6 cellular contexts compared by ENCODE assay signal in genomic region chr7:26261866-26262265, GRCh38. TPM values are rescaled to one million over a fixed set of nuclear protein-coding genes. Genes with fewer than 3 reads are reported as not detected.
DNase-seq lines count a peak whose midpoint lies in the region; FAIRE-seq and TF ChIP-seq lines count a peak whose summit lies in the region.
"Not testable (repeated sequence)": the region's sequence is repeated elsewhere in the genome, so short reads cannot be mapped to it uniquely, and the experiment has no call there.
"Had no signal": no experiment of that assay in that cellular context is flagged by ENCODE, and none has a peak within 500 bp of the region (broad histone marks: within the 10 kb centered on the region; RNA-seq: fewer than 3 reads in every experiment).

No MANE protein-coding gene starts in this region.

- not testable (repeated sequence) for H3K27ac ChIP-seq in kidney (ENCODE audit: low read depth in 2 of 2, low read length in 2 of 2); testis

- not testable (repeated sequence) for H3K27me3 ChIP-seq in testis

- peak; percentile 22 for DNase-seq in activated CD8-positive, alpha-beta memory T cell treated with anti-CD3 and anti-CD28 coated beads, Interleukin-2, amount 50 U/mL, for 48 hours
- DNase-seq in kidney = peak; percentile 69
- peak; percentile 81 for DNase-seq in osteocyte (ENCODE audit: extremely low spot score, unreplicated experiment)
- not testable (repeated sequence) for DNase-seq in testis

- intact Hi-C loops in kidney (cut with DNase I); testis (cut with DNase I; ENCODE audit: low total_unique reads): not testable (repeated sequence)

- H3K4me3 Mint-ChIP-seq in osteocyte (ENCODE audit: unreplicated experiment) = not testable (repeated sequence)

- not testable (repeated sequence) for H3K36me3 Mint-ChIP-seq in osteocyte (ENCODE audit: unreplicated experiment)

- not testable (repeated sequence) for H3K4me1 ChIP-seq in kidney (ENCODE audit: control insufficient read depth in 1 of 2, insufficient read depth in 1 of 2, low read depth in 1 of 2, low read length in 2 of 2); testis

- not testable (repeated sequence) for H3K27me3 Mint-ChIP-seq in osteocyte (ENCODE audit: unreplicated experiment)

- not testable (repeated sequence) for TF ChIP-seq CTCF in kidney (IDR thresholded peaks at IDR 0.05; ENCODE audit: borderline replicate concordance, extremely low read depth, insufficient read depth); osteocyte (IDR thresholded peaks at IDR 0.05); testis (IDR thresholded peaks at IDR 0.05)

- H3K9me3 Mint-ChIP-seq in osteocyte (ENCODE audit: unreplicated experiment) = peaks cover 15% of the 10 kb centered on the region

- not testable (repeated sequence) for TF ChIP-seq POLR2A in testis (IDR thresholded peaks at IDR 0.05)

- H3K4me3 ChIP-seq in kidney (ENCODE audit: low read length in 2 of 2) = not testable (repeated sequence)
- peak overlapping the region; percentile 24 to 29 for H3K4me3 ChIP-seq in testis

- H3K9ac ChIP-seq in kidney (ENCODE audit: low read length in 2 of 2) = not testable (repeated sequence)

- WGBS in testis, 2 donors = 86% methylated on average over 29 of the region's 29 CpGs; no CpG with 5 or more reads in 1 of the 2 donors

- H3K36me3 ChIP-seq in kidney (ENCODE audit: control insufficient read depth in 1 of 2, insufficient read depth in 2 of 2, low read length in 2 of 2); testis (ENCODE audit: low read depth, missing control alignments): not testable (repeated sequence)

- not testable (repeated sequence) for H3K27ac Mint-ChIP-seq in osteocyte (ENCODE audit: unreplicated experiment)

- not testable (repeated sequence) for FAIRE-seq in kidney (lab: Jason Lieb, UNC)

- H3K4me1 Mint-ChIP-seq in osteocyte (ENCODE audit: unreplicated experiment) = not testable (repeated sequence)

- not testable (repeated sequence) for H3K9me3 ChIP-seq in kidney (ENCODE audit: control insufficient read depth in 1 of 2, low read length in 2 of 2); testis

RNA-seq across cellular contexts. Expression of gene SNX10, which starts 29.8 kb away (rescaled TPM):
- total RNA-seq in kidney (72.0 TPM), osteocyte (not detected in 2 replicates), testis (1 to 10 TPM; 4.4 to 5.6 TPM)
- polyA plus RNA-seq in kidney (ENCODE audit: insufficient read depth, low read depth, low replicate concordance) (30.1 TPM), testis (ENCODE audit: insufficient read depth, low read depth, low replicate concordance) (6.3 TPM)
- polyA plus RNA-seq: AG04450, BJ had no signal

Comparison
In these comparisons a context has a peak if more than half of its experiments do, and no peak if none do; other contexts are left out.
1. RNA of gene SNX10, which starts 29.8 kb away (total RNA-seq): 72.0 TPM in kidney (single experiment); 4.4 to 5.6 TPM in testis and not detected in osteocyte; every median in the first group is over 10 times any median in the second.